Comparison of ENCODE assay signal across 1 cellular context in the genomic region with DNA sequence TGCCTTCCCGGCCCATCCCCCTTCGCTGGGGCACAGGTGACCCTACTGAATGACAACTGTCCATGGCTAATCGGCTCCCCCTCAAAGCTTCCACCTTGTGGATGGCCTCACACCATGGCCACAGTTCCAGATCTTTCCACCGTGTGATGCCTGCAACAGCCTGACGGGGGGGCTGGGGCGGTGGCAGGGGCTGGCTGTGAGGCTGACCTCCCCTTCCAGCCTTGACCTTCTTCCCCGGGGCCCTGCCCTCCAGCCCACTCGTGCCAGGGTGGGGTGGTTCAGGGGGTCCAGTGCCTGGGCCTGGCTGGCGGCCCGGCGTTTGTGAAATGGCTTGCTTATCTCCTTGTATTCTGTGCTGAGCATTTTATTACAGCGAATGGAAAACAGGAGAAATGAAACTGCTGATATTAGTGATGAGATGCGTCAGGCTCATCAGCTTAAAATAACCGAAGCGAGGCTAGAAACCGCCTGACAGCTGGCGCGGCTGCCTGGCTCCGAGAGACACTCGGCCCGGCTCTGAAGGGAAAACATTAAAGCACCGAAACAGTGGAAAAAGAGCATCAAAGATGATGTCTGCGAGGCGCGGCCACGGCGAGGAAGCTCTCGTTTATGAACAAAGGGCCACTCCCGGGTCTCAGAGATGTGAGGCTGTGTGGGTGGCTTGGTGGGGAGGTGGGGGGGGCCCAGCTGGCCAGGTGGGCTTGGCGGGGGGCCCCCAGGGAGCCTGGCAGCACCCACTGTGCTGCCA.
TF ChIP-seq lines count a peak whose summit lies in the region.

No MANE protein-coding gene starts in this region.

TF ChIP-seq in HepG2, 621 proteins besides CTCF, POLR2A, EP300 and RAD21 (continued from another document):
- TF ChIP-seq, protein P1, sequence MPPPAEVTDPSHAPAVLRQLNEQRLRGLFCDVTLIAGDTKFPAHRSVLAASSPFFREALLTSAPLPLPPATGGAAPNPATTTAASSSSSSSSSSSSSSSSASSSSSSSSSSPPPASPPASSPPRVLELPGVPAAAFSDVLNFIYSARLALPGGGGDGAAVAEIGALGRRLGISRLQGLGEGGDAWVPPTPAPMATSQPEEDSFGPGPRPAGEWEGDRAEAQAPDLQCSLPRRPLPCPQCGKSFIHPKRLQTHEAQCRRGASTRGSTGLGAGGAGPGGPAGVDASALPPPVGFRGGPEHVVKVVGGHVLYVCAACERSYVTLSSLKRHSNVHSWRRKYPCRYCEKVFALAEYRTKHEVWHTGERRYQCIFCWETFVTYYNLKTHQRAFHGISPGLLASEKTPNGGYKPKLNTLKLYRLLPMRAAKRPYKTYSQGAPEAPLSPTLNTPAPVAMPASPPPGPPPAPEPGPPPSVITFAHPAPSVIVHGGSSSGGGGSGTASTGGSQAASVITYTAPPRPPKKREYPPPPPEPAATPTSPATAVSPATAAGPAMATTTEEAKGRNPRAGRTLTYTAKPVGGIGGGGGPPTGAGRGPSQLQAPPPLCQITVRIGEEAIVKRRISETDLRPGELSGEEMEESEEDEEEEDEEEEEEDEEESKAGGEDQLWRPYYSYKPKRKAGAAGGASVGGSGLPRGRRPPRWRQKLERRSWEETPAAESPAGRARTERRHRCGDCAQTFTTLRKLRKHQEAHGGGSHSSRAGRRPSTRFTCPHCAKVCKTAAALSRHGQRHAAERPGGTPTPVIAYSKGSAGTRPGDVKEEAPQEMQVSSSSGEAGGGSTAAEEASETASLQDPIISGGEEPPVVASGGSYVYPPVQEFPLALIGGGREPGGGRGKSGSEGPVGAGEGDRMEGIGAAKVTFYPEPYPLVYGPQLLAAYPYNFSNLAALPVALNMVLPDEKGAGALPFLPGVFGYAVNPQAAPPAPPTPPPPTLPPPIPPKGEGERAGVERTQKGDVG (CRISPR knock-in tag; IDR thresholded peaks at IDR 0.05; ENCODE audit: borderline replicate concordance): no peak
- TF ChIP-seq TCF7L2 (IDR thresholded peaks at IDR 0.05; ENCODE audit: low read depth, low read length) (no peak), ZFP1 (CRISPR knock-in tag; IDR thresholded peaks at IDR 0.05) (no peak), ZNF331 (CRISPR knock-in tag; IDR thresholded peaks at IDR 0.05) (no peak), GATAD2A (CRISPR knock-in tag; IDR thresholded peaks at IDR 0.05) (0 out of 2 replicates have a peak, but pooled peaks have one; percentile 17), NR1H2 (CRISPR knock-in tag; IDR thresholded peaks at IDR 0.05; ENCODE audit: borderline replicate concordance, low read depth) (no peak), ZNF772 (CRISPR knock-in tag; IDR thresholded peaks at IDR 0.05) (no peak), HCFC1 (IDR thresholded peaks at IDR 0.05; ENCODE audit: low read depth, low read length) (no peak), ELF3 (CRISPR knock-in tag; IDR thresholded peaks at IDR 0.05) (no peak), MEIS2 (CRISPR knock-in tag; IDR thresholded peaks at IDR 0.05) (no peak), ZNF589 (CRISPR knock-in tag; conservative IDR thresholded peaks at IDR 0.05) (no peak), AGO1 (IDR thresholded peaks at IDR 0.05; ENCODE audit: low read depth, low read length, poor library complexity, severe bottlenecking) (peak; percentile 12), PAX8 (CRISPR knock-in tag; IDR thresholded peaks at IDR 0.05; ENCODE audit: borderline replicate concordance) (no peak), MAFK (conservative IDR thresholded peaks at IDR 0.05 in 1 of 2, IDR thresholded peaks at IDR 0.05 in 1 of 2; ENCODE audit: low read length in 2 of 2) (no peak), HMGA1 (CRISPR knock-in tag; conservative IDR thresholded peaks at IDR 0.05) (no peak), LCORL (IDR thresholded peaks at IDR 0.05) (no peak), LCORL (CRISPR knock-in tag; IDR thresholded peaks at IDR 0.05) (no peak), TSC22D2 (CRISPR knock-in tag; IDR thresholded peaks at IDR 0.05; ENCODE audit: borderline replicate concordance) (no peak), NFE2L2 (IDR thresholded peaks at IDR 0.05; ENCODE audit: low read length) (no peak), ZFY (CRISPR knock-in tag; IDR thresholded peaks at IDR 0.05) (no peak), PITX1 (CRISPR knock-in tag; IDR thresholded peaks at IDR 0.05) (no peak)
- TF ChIP-seq, protein P2, sequence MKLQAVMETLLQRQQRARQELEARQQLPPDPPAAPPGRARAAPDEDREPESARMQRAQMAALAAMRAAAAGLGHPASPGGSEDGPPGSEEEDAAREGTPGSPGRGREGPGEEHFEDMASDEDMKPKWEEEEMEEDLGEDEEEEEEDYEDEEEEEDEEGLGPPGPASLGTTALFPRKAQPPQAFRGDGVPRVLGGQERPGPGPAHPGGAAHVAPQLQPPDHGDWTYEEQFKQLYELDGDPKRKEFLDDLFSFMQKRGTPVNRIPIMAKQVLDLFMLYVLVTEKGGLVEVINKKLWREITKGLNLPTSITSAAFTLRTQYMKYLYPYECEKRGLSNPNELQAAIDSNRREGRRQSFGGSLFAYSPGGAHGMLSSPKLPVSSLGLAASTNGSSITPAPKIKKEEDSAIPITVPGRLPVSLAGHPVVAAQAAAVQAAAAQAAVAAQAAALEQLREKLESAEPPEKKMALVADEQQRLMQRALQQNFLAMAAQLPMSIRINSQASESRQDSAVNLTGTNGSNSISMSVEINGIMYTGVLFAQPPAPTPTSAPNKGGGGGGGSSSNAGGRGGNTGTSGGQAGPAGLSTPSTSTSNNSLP (IDR thresholded peaks at IDR 0.05; ENCODE audit: low read depth, low read length): no peak
- TF ChIP-seq, protein P3, sequence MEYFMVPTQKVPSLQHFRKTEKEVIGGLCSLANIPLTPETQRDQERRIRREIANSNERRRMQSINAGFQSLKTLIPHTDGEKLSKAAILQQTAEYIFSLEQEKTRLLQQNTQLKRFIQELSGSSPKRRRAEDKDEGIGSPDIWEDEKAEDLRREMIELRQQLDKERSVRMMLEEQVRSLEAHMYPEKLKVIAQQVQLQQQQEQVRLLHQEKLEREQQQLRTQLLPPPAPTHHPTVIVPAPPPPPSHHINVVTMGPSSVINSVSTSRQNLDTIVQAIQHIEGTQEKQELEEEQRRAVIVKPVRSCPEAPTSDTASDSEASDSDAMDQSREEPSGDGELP (IDR thresholded peaks at IDR 0.05; ENCODE audit: borderline replicate concordance, low read depth): no peak
- TF ChIP-seq, protein P4, sequence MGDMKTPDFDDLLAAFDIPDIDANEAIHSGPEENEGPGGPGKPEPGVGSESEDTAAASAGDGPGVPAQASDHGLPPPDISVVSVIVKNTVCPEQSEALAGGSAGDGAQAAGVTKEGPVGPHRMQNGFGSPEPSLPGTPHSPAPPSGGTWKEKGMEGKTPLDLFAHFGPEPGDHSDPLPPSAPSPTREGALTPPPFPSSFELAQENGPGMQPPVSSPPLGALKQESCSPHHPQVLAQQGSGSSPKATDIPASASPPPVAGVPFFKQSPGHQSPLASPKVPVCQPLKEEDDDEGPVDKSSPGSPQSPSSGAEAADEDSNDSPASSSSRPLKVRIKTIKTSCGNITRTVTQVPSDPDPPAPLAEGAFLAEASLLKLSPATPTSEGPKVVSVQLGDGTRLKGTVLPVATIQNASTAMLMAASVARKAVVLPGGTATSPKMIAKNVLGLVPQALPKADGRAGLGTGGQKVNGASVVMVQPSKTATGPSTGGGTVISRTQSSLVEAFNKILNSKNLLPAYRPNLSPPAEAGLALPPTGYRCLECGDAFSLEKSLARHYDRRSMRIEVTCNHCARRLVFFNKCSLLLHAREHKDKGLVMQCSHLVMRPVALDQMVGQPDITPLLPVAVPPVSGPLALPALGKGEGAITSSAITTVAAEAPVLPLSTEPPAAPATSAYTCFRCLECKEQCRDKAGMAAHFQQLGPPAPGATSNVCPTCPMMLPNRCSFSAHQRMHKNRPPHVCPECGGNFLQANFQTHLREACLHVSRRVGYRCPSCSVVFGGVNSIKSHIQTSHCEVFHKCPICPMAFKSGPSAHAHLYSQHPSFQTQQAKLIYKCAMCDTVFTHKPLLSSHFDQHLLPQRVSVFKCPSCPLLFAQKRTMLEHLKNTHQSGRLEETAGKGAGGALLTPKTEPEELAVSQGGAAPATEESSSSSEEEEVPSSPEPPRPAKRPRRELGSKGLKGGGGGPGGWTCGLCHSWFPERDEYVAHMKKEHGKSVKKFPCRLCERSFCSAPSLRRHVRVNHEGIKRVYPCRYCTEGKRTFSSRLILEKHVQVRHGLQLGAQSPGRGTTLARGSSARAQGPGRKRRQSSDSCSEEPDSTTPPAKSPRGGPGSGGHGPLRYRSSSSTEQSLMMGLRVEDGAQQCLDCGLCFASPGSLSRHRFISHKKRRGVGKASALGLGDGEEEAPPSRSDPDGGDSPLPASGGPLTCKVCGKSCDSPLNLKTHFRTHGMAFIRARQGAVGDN (CRISPR knock-in tag; IDR thresholded peaks at IDR 0.05): peak; percentile 83
- TF ChIP-seq, protein P5, sequence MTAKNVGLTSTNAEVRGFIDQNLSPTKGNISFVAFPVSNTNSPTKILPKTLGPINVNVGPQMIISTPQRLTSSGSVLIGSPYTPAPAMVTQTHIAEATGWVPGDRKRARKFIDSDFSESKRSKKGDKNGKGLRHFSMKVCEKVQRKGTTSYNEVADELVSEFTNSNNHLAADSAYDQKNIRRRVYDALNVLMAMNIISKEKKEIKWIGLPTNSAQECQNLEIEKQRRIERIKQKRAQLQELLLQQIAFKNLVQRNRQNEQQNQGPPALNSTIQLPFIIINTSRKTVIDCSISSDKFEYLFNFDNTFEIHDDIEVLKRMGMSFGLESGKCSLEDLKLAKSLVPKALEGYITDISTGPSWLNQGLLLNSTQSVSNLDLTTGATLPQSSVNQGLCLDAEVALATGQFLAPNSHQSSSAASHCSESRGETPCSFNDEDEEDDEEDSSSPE (CRISPR knock-in tag; IDR thresholded peaks at IDR 0.05): no peak
- TF ChIP-seq, protein P6, sequence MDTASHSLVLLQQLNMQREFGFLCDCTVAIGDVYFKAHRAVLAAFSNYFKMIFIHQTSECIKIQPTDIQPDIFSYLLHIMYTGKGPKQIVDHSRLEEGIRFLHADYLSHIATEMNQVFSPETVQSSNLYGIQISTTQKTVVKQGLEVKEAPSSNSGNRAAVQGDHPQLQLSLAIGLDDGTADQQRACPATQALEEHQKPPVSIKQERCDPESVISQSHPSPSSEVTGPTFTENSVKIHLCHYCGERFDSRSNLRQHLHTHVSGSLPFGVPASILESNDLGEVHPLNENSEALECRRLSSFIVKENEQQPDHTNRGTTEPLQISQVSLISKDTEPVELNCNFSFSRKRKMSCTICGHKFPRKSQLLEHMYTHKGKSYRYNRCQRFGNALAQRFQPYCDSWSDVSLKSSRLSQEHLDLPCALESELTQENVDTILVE (CRISPR knock-in tag; IDR thresholded peaks at IDR 0.05): no peak
- TF ChIP-seq, protein P7, sequence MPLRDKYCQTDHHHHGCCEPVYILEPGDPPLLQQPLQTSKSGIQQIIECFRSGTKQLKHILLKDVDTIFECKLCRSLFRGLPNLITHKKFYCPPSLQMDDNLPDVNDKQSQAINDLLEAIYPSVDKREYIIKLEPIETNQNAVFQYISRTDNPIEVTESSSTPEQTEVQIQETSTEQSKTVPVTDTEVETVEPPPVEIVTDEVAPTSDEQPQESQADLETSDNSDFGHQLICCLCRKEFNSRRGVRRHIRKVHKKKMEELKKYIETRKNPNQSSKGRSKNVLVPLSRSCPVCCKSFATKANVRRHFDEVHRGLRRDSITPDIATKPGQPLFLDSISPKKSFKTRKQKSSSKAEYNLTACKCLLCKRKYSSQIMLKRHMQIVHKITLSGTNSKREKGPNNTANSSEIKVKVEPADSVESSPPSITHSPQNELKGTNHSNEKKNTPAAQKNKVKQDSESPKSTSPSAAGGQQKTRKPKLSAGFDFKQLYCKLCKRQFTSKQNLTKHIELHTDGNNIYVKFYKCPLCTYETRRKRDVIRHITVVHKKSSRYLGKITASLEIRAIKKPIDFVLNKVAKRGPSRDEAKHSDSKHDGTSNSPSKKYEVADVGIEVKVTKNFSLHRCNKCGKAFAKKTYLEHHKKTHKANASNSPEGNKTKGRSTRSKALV (CRISPR knock-in tag; IDR thresholded peaks at IDR 0.05): no peak
- TF ChIP-seq, protein P8, sequence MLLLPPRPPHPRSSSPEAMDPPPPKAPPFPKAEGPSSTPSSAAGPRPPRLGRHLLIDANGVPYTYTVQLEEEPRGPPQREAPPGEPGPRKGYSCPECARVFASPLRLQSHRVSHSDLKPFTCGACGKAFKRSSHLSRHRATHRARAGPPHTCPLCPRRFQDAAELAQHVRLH (CRISPR knock-in tag; IDR thresholded peaks at IDR 0.05; ENCODE audit: borderline replicate concordance, low read depth): no peak
- TF ChIP-seq, protein P9, sequence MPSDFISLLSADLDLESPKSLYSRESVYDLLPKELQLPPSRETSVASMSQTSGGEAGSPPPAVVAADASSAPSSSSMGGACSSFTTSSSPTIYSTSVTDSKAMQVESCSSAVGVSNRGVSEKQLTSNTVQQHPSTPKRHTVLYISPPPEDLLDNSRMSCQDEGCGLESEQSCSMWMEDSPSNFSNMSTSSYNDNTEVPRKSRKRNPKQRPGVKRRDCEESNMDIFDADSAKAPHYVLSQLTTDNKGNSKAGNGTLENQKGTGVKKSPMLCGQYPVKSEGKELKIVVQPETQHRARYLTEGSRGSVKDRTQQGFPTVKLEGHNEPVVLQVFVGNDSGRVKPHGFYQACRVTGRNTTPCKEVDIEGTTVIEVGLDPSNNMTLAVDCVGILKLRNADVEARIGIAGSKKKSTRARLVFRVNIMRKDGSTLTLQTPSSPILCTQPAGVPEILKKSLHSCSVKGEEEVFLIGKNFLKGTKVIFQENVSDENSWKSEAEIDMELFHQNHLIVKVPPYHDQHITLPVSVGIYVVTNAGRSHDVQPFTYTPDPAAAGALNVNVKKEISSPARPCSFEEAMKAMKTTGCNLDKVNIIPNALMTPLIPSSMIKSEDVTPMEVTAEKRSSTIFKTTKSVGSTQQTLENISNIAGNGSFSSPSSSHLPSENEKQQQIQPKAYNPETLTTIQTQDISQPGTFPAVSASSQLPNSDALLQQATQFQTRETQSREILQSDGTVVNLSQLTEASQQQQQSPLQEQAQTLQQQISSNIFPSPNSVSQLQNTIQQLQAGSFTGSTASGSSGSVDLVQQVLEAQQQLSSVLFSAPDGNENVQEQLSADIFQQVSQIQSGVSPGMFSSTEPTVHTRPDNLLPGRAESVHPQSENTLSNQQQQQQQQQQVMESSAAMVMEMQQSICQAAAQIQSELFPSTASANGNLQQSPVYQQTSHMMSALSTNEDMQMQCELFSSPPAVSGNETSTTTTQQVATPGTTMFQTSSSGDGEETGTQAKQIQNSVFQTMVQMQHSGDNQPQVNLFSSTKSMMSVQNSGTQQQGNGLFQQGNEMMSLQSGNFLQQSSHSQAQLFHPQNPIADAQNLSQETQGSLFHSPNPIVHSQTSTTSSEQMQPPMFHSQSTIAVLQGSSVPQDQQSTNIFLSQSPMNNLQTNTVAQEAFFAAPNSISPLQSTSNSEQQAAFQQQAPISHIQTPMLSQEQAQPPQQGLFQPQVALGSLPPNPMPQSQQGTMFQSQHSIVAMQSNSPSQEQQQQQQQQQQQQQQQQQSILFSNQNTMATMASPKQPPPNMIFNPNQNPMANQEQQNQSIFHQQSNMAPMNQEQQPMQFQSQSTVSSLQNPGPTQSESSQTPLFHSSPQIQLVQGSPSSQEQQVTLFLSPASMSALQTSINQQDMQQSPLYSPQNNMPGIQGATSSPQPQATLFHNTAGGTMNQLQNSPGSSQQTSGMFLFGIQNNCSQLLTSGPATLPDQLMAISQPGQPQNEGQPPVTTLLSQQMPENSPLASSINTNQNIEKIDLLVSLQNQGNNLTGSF (CRISPR knock-in tag; IDR thresholded peaks at IDR 0.05): no peak
- TF ChIP-seq, protein P10, sequence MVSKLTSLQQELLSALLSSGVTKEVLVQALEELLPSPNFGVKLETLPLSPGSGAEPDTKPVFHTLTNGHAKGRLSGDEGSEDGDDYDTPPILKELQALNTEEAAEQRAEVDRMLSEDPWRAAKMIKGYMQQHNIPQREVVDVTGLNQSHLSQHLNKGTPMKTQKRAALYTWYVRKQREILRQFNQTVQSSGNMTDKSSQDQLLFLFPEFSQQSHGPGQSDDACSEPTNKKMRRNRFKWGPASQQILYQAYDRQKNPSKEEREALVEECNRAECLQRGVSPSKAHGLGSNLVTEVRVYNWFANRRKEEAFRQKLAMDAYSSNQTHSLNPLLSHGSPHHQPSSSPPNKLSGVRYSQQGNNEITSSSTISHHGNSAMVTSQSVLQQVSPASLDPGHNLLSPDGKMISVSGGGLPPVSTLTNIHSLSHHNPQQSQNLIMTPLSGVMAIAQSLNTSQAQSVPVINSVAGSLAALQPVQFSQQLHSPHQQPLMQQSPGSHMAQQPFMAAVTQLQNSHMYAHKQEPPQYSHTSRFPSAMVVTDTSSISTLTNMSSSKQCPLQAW (CRISPR knock-in tag; IDR thresholded peaks at IDR 0.05): no peak
